Comparison of ENCODE assay signal across 9 cellular contexts in the genomic region with DNA sequence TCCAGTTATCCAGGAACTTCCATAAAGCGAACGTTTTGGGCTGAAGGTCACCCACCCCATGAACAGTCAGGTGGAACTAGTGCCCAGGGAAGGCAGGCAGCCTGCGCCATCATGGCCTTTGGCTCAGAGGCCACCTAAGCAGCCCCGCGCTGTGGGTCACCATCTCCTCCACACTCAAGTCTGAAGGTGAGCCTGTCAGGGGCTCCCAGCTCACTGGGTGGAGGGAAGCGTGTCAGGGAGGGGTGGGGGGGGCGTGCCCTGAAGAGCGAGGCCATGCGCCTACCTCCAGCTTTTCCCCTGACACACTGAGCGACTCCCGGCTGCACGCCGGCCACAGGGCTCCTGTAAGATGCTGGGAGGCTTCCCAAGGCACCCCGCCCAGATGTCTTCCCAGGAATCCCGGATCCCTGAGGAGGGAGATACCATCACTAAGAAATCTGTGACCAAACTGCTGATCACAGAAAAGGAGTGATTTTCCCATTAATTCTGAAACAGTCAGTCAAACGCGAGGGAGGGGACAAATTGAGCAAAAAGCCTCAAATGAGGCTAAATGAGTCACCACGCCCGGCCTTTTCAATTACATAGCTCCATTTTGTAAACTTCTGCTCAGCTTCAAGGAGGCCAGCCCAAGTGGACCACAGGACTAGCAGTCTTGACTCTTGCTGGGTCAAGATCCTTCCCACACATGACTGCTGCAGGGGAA. TPM values are rescaled to one million over a fixed set of nuclear protein-coding genes. Genes with fewer than 3 reads are reported as not detected.
DNase-seq lines count a peak whose midpoint lies in the region; ATAC-seq and TF ChIP-seq lines count a peak whose summit lies in the region.
"Had no signal": no experiment of that assay in that cellular context is flagged by ENCODE, and none has a peak within 500 bp of the region (broad histone marks: within the 10 kb centered on the region; RNA-seq: fewer than 3 reads in every experiment).

No MANE protein-coding gene starts in this region.

- no peak overlapping the region for H3K4me3 Mint-ChIP-seq in activated naive CD4-positive, alpha-beta T cell treated with anti-CD3 and anti-CD28 coated beads for 36 hours
- H3K4me3 Mint-ChIP-seq in activated naive CD4-positive, alpha-beta T cell treated with anti-CD3 and anti-CD28 coated beads, Interleukin-2, amount 10 ng/mL, durations not matched to agents 7 days and 5 days: no peak overlapping the region
- H3K4me3 Mint-ChIP-seq in WTC11: no peak overlapping the region

- peaks cover 89% of the 10 kb centered on the region for H3K4me1 ChIP-seq in OCI-LY7 (ENCODE audit: insufficient read depth, low read length, poor library complexity, severe bottlenecking)
- H3K4me1 ChIP-seq in tibial nerve: peaks cover 0 to 9% (median 6%) of the 10 kb centered on the region in 4 donors
- H3K4me1 ChIP-seq: BE2C had no signal

- no TSS peak for BruUV-seq in OCI-LY7 (replicated peaks; lab: Mats Ljungman, UMichigan)

- no peak overlapping the region for H3K4me2 ChIP-seq in OCI-LY7 (ENCODE audit: low read length)

- CTCF ChIA-PET in activated naive CD4-positive, alpha-beta T cell treated with anti-CD3 and anti-CD28 coated beads for 36 hours (lab: Charles Lee): interaction anchor here (0.9 to 1.5 kb wide), 5 partner anchors 11 to 90 kb away, joined by 3 to 8 read pairs (median 3); partner anchors contain the start of gene SLC25A19
- CTCF ChIA-PET in activated naive CD4-positive, alpha-beta T cell treated with anti-CD3 and anti-CD28 coated beads, Interleukin-2, amount 10 ng/mL, durations not matched to agents 7 days and 5 days (lab: Charles Lee): interaction anchor here (1.2 to 2.3 kb wide), 5 partner anchors 9 to 90 kb away, joined by 3 to 9 read pairs (median 3); partner anchors contain the start of gene GRB2
- CTCF ChIA-PET in OCI-LY7 (lab: Charles Lee; ENCODE audit: unreplicated experiment) (interaction anchor here (0.5 to 2.2 kb wide), 8 partner anchors 16 to 90 kb away, joined by 3 to 5 read pairs (median 3); partner anchors contain the start of genes GRB2 and SLC25A19), WTC11 (lab: Charles Lee) (interaction anchor here (0.7 to 1.5 kb wide), 6 partner anchors 17 to 438 kb away, joined by 3 to 7 read pairs (median 3); partner anchors contain the start of gene SLC25A19)

- H3K27ac ChIP-seq in OCI-LY7 (ENCODE audit: low read depth, low read length, poor library complexity, severe bottlenecking) (peak overlapping the region; percentile 92), tibial nerve (peak overlapping the region in 3 of 4 donors; percentile 0 to 46 (median 15))

- H4K20me1 ChIP-seq in OCI-LY7 (ENCODE audit: insufficient read depth, low read length): no peaks in the 10 kb centered on the region

- no peaks in the 10 kb centered on the region for H3K27me3 Mint-ChIP-seq in activated naive CD4-positive, alpha-beta T cell treated with anti-CD3 and anti-CD28 coated beads for 36 hours (ENCODE audit: low read depth)
- no peaks in the 10 kb centered on the region for H3K27me3 Mint-ChIP-seq in activated naive CD4-positive, alpha-beta T cell treated with anti-CD3 and anti-CD28 coated beads, Interleukin-2, amount 10 ng/mL, durations not matched to agents 7 days and 5 days
- H3K27me3 Mint-ChIP-seq in WTC11 (ENCODE audit: low read depth): no peaks in the 10 kb centered on the region

- ATAC-seq in WTC11 (no peak), HG03460 (IDR thresholded peaks at IDR 0.05; ENCODE audit: unreplicated experiment) (no peak)

- peaks cover 10% of the 10 kb centered on the region for H3K36me3 Mint-ChIP-seq in activated naive CD4-positive, alpha-beta T cell treated with anti-CD3 and anti-CD28 coated beads for 36 hours (ENCODE audit: low read depth)
- peaks cover 13% of the 10 kb centered on the region for H3K36me3 Mint-ChIP-seq in activated naive CD4-positive, alpha-beta T cell treated with anti-CD3 and anti-CD28 coated beads, Interleukin-2, amount 10 ng/mL, durations not matched to agents 7 days and 5 days
- H3K36me3 Mint-ChIP-seq in WTC11: peaks cover 10% of the 10 kb centered on the region

- TF ChIP-seq EP300 in tibial nerve (IDR thresholded peaks at IDR 0.05): no peak

- H3K36me3 ChIP-seq in OCI-LY7 (ENCODE audit: insufficient read depth, low read length) (peaks cover 49% of the 10 kb centered on the region), tibial nerve (peaks cover 0 to 39% (median 5%) of the 10 kb centered on the region in 3 donors)

- TF ChIP-seq CTCF in OCI-LY7 (conservative IDR thresholded peaks at IDR 0.05; ENCODE audit: low read length) (no peak), tibial nerve (IDR thresholded peaks at IDR 0.05) (no peak), WTC11 (IDR thresholded peaks at IDR 0.05) (no peak)

- H3K4me1 Mint-ChIP-seq in activated naive CD4-positive, alpha-beta T cell treated with anti-CD3 and anti-CD28 coated beads for 36 hours (ENCODE audit: low read depth): peaks cover 26% of the 10 kb centered on the region
- peaks cover 17% of the 10 kb centered on the region for H3K4me1 Mint-ChIP-seq in activated naive CD4-positive, alpha-beta T cell treated with anti-CD3 and anti-CD28 coated beads, Interleukin-2, amount 10 ng/mL, durations not matched to agents 7 days and 5 days
- peaks cover 12% of the 10 kb centered on the region for H3K4me1 Mint-ChIP-seq in WTC11

- DNase-seq in activated naive CD4-positive, alpha-beta T cell treated with anti-CD3 and anti-CD28 coated beads for 36 hours: peak; percentile 61
- no peak for DNase-seq in activated naive CD4-positive, alpha-beta T cell treated with anti-CD3 and anti-CD28 coated beads, Interleukin-2, amount 10 ng/mL, durations not matched to agents 7 days and 5 days
- DNase-seq in OCI-LY7 (ENCODE audit: low spot score): no peak
- peak; percentile 20 for DNase-seq in fibroblast of gingiva (ENCODE audit: low read depth)
- no peak for DNase-seq in tibial nerve (ENCODE audit: low spot score in 2 of 2)
- no peak for DNase-seq in WTC11 (ENCODE audit: low spot score)
- no peak for DNase-seq in NCI-H2107 treated with DMSO at 0.1 percent for 48 hours (lab: John Stamatoyannopoulos, UW; ENCODE audit: unreplicated experiment)
- DNase-seq: BE2C had no signal

- intact Hi-C loops in activated naive CD4-positive, alpha-beta T cell treated with anti-CD3 and anti-CD28 coated beads for 36 hours (cut with micrococcal nuclease): loop anchor here (1.0 kb wide), 1 partner anchor 18 kb away; no protein-coding TSS in a partner anchor
- intact Hi-C loops in OCI-LY7 (cut with micrococcal nuclease; ENCODE audit: unreplicated experiment): no loop called here

- H3K27me3 ChIP-seq in tibial nerve: no peaks in the 10 kb centered on the region
- H3K27me3 ChIP-seq: BE2C had no signal

- POLR2A ChIA-PET in OCI-LY7 (lab: Charles Lee): interaction anchor here (0.7 to 23.2 kb wide), 13 partner anchors 9 to 593 kb away, joined by 3 to 393 read pairs (median 5); partner anchors contain the start of gene SLC25A19
- POLR2A ChIA-PET in WTC11 (lab: Charles Lee): no interaction called here

- no peaks in the 10 kb centered on the region for H3K9me3 Mint-ChIP-seq in activated naive CD4-positive, alpha-beta T cell treated with anti-CD3 and anti-CD28 coated beads for 36 hours
- no peaks in the 10 kb centered on the region for H3K9me3 Mint-ChIP-seq in activated naive CD4-positive, alpha-beta T cell treated with anti-CD3 and anti-CD28 coated beads, Interleukin-2, amount 10 ng/mL, durations not matched to agents 7 days and 5 days
- H3K9me3 Mint-ChIP-seq in WTC11: no peaks in the 10 kb centered on the region

- H3K79me2 ChIP-seq in OCI-LY7 (ENCODE audit: insufficient read depth, low read depth, low read length): peaks cover 23% of the 10 kb centered on the region

- no peaks in the 10 kb centered on the region for H3K9me2 ChIP-seq in OCI-LY7 (ENCODE audit: insufficient read depth, low read length)

- no peak for TF ChIP-seq POLR2A in tibial nerve (IDR thresholded peaks at IDR 0.05)

- H3K9me3 ChIP-seq in OCI-LY7 (ENCODE audit: low read length) (no peaks in the 10 kb centered on the region), tibial nerve (no peaks in the 10 kb centered on the region)
- H3K9me3 ChIP-seq: BE2C had no signal

- H2AFZ ChIP-seq in OCI-LY7 (ENCODE audit: low read length): no peak overlapping the region

- H3K27ac Mint-ChIP-seq in activated naive CD4-positive, alpha-beta T cell treated with anti-CD3 and anti-CD28 coated beads for 36 hours: peak overlapping the region; percentile 83
- no peak overlapping the region for H3K27ac Mint-ChIP-seq in activated naive CD4-positive, alpha-beta T cell treated with anti-CD3 and anti-CD28 coated beads, Interleukin-2, amount 10 ng/mL, durations not matched to agents 7 days and 5 days
- no peak overlapping the region; the same call in 1 of the 2 replicates for H3K27ac Mint-ChIP-seq in WTC11

- H3K4me3 ChIP-seq in OCI-LY7 (ENCODE audit: low read depth, low read length, poor library complexity, severe bottlenecking) (no peak overlapping the region), tibial nerve (no peak overlapping the region)

- 72 to 79% methylated on average over 17 to 19 of the region's 19 CpGs for WGBS in tibial nerve, 2 donors

TF ChIP-seq in WTC11, 78 proteins besides CTCF, POLR2A, EP300 and RAD21 (continues in another document):
- no peak for TF ChIP-seq MLX (CRISPR knock-in tag; IDR thresholded peaks at IDR 0.05)

RNA-seq across cellular contexts. Expression of gene SLC25A19, which starts 26.5 kb away (rescaled TPM):
- total RNA-seq in activated naive CD4-positive, alpha-beta T cell treated with anti-CD3 and anti-CD28 coated beads for 36 hours: 10 to 100 TPM; 47.5 to 48.4 TPM
- total RNA-seq in OCI-LY7 (2014; rRNA removed; shearing (Covaris generic)): 113 TPM in 2 replicates
- total RNA-seq in OCI-LY7 (2022) (118 and 144 TPM in 2 replicates), tibial nerve (10 to 100 TPM; 16.7 to 23.1 (median 20.1) TPM), WTC11 (2021) (22.6 to 27.7 TPM (median 23.0 TPM) in 3 replicates)

RNA-seq across cellular contexts. Expression of gene MIF4GD, which starts 44.7 kb away (rescaled TPM):
- 10 to 100 TPM; 43.4 to 45.3 TPM for total RNA-seq in activated naive CD4-positive, alpha-beta T cell treated with anti-CD3 and anti-CD28 coated beads for 36 hours
- total RNA-seq in OCI-LY7 (2014; rRNA removed; shearing (Covaris generic)): 69.4 and 70.9 TPM in 2 replicates
- total RNA-seq in OCI-LY7 (2022): 132 and 139 TPM in 2 replicates
- total RNA-seq in tibial nerve: 10 to 100 TPM; 18.4 to 53.1 (median 41.0) TPM
- total RNA-seq in WTC11 (2021): 21.6 to 29.2 TPM (median 28.5 TPM) in 3 replicates

RNA-seq across cellular contexts. Expression of gene MRPS7, which starts 54.0 kb away (rescaled TPM):
- 10 to 100 TPM; 73.3 to 78.3 TPM for total RNA-seq in activated naive CD4-positive, alpha-beta T cell treated with anti-CD3 and anti-CD28 coated beads for 36 hours
- total RNA-seq in OCI-LY7 (2014; rRNA removed; shearing (Covaris generic)): 123 and 127 TPM in 2 replicates
- total RNA-seq in OCI-LY7 (2022) (90.2 and 103 TPM in 2 replicates), tibial nerve (10 to 100 TPM; 31.2 to 36.6 (median 33.6) TPM), WTC11 (2021) (85.8 to 94.7 TPM (median 87.5 TPM) in 3 replicates)

RNA-seq across cellular contexts. Expression of gene GGA3, which starts 54.3 kb away (rescaled TPM):
- 10 to 100 TPM; 65.7 to 66.1 TPM for total RNA-seq in activated naive CD4-positive, alpha-beta T cell treated with anti-CD3 and anti-CD28 coated beads for 36 hours
- total RNA-seq in OCI-LY7 (2014; rRNA removed; shearing (Covaris generic)): 52.3 and 77.6 TPM in 2 replicates
- 106 and 122 TPM in 2 replicates for total RNA-seq in OCI-LY7 (2022)
- 10 to 100 TPM; 45.5 to 66.0 (median 56.6) TPM for total RNA-seq in tibial nerve
- total RNA-seq in WTC11 (2021): 54.5 to 66.9 TPM (median 62.7 TPM) in 3 replicates

Comparison
In these comparisons a context has a peak if more than half of its experiments do, and no peak if none do; other contexts are left out.
1. DNase-seq: peak in activated naive CD4-positive, alpha-beta T cell treated with anti-CD3 and anti-CD28 coated beads for 36 hours (single experiment) and fibroblast of gingiva (single experiment); none in activated naive CD4-positive, alpha-beta T cell treated with anti-CD3 and anti-CD28 coated beads, Interleukin-2, amount 10 ng/mL, durations not matched to agents 7 days and 5 days (single experiment), OCI-LY7 (single experiment), tibial nerve (0 of 2), WTC11 (single experiment) and NCI-H2107 treated with DMSO at 0.1 percent for 48 hours (single experiment).